In genomic region chr22:39267966-39268365, GRCh38 we compare ENCODE assay signal across 18 cellular contexts.
"Had no signal": no experiment of that assay in that cellular context is flagged by ENCODE, and none has a peak within 500 bp of the region (broad histone marks: within the 10 kb centered on the region; RNA-seq: fewer than 3 reads in every experiment).

No MANE protein-coding gene starts in this region.

- DNase-seq: activated CD4-positive, alpha-beta T cell treated with anti-CD3 and anti-CD28 coated beads, Interleukin-2, amount 10 ng/mL, durations not matched to agents 7 days and 5 days; activated CD8-positive, alpha-beta memory T cell treated with anti-CD3 and anti-CD28 coated beads, Interleukin-2, amount 50 U/mL, for 4 hours; activated T-cell treated with anti-CD3 and anti-CD28 coated beads, Interleukin-2, amount 50 U/mL, for 4 hours; body of pancreas; effector memory CD8-positive, alpha-beta T cell; foreskin fibroblast; glutamatergic neuron; kidney; left ventricle myocardium superior; mucosa of descending colon; naive B cell; stimulated activated CD4-positive, alpha-beta T cell treated with anti-CD3 and anti-CD28 coated beads, Interleukin-2, amount 100 ng/mL, for 24 hours; SW 1271; T-helper 9 cell had no signal

- H3K27ac ChIP-seq: right atrium auricular region had no signal

- H3K36me3 ChIP-seq: right atrium auricular region had no signal

- FAIRE-seq: kidney had no signal

- H3K27ac Mint-ChIP-seq: activated CD4-positive, alpha-beta T cell treated with anti-CD3 and anti-CD28 coated beads, Interleukin-2, amount 10 ng/mL, durations not matched to agents 7 days and 5 days; memory B cell; progenitor cell of endocrine pancreas had no signal

- H3K9me3 ChIP-seq: body of pancreas, mucosa of descending colon had no signal

- ATAC-seq: activated T-cell treated with anti-CD3 and anti-CD28 coated beads, Interleukin-2, amount 50 U/mL, for 4 hours; effector memory CD8-positive, alpha-beta T cell; left ventricle myocardium superior; mucosa of descending colon had no signal

- H3K4me1 ChIP-seq: body of pancreas had no signal

- H3K27me3 ChIP-seq: body of pancreas, right atrium auricular region had no signal

- H3K27me3 Mint-ChIP-seq: activated CD4-positive, alpha-beta T cell treated with anti-CD3 and anti-CD28 coated beads, Interleukin-2, amount 10 ng/mL, durations not matched to agents 7 days and 5 days; effector memory CD8-positive, alpha-beta T cell; progenitor cell of endocrine pancreas had no signal

- H3K4me3 Mint-ChIP-seq: activated CD4-positive, alpha-beta T cell treated with anti-CD3 and anti-CD28 coated beads, Interleukin-2, amount 10 ng/mL, durations not matched to agents 7 days and 5 days; activated T-cell treated with anti-CD3 and anti-CD28 coated beads, Interleukin-2, amount 50 U/mL, for 4 hours; memory B cell; naive B cell; neural crest cell had no signal

- H3K4me3 ChIP-seq: body of pancreas, mucosa of descending colon, right atrium auricular region had no signal

- H3K9me3 Mint-ChIP-seq: activated CD4-positive, alpha-beta T cell treated with anti-CD3 and anti-CD28 coated beads, Interleukin-2, amount 10 ng/mL, durations not matched to agents 7 days and 5 days; effector memory CD8-positive, alpha-beta T cell; memory B cell; neural crest cell had no signal
